Comparison of ENCODE assay signal across 1 cellular context in the genomic region with DNA sequence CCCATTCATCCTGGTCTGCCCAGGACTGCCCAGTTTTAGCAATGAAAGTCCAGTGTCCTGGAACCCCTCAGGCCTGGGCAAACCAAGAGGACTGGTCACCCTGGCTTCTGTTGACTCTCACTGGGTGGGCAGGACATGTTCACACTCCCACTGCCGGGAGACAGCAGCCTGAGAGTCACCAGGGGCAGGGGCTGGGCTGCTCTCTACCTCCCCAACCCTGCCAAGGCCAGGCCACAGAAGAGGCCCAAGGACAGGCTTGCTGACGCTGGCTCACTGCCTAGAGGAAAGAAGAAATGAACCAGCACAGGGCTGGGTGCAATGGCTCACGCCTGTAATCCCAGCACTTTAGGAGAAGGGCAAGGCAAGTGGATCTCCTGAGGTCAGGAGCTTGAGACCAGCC.
TF ChIP-seq lines count a peak whose summit lies in the region.

No MANE protein-coding gene starts in this region.

TF ChIP-seq in HepG2, 621 proteins besides CTCF, POLR2A, EP300 and RAD21 (continued from another document and continues in another):
- TF ChIP-seq, protein P1, sequence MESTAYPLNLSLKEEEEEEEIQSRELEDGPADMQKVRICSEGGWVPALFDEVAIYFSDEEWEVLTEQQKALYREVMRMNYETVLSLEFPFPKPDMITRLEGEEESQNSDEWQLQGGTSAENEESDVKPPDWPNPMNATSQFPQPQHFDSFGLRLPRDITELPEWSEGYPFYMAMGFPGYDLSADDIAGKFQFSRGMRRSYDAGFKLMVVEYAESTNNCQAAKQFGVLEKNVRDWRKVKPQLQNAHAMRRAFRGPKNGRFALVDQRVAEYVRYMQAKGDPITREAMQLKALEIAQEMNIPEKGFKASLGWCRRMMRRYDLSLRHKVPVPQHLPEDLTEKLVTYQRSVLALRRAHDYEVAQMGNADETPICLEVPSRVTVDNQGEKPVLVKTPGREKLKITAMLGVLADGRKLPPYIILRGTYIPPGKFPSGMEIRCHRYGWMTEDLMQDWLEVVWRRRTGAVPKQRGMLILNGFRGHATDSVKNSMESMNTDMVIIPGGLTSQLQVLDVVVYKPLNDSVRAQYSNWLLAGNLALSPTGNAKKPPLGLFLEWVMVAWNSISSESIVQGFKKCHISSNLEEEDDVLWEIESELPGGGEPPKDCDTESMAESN (CRISPR knock-in tag; conservative IDR thresholded peaks at IDR 0.05): no peak
- TF ChIP-seq HNRNPLL (IDR thresholded peaks at IDR 0.05; ENCODE audit: low read depth, low read length, poor library complexity, severe bottlenecking): no peak
- no peak for TF ChIP-seq IKZF4 (CRISPR knock-in tag; IDR thresholded peaks at IDR 0.05; ENCODE audit: borderline replicate concordance, low read depth, not compliant biosample characterization)
- no peak for TF ChIP-seq ZSCAN9 (CRISPR knock-in tag; IDR thresholded peaks at IDR 0.05; ENCODE audit: borderline replicate concordance)
- no peak for TF ChIP-seq ZNF530 (CRISPR knock-in tag; IDR thresholded peaks at IDR 0.05; ENCODE audit: low read depth)
- TF ChIP-seq CHD2 (IDR thresholded peaks at IDR 0.05; ENCODE audit: low read depth, low read length): no peak
- TF ChIP-seq ZNF616 (CRISPR knock-in tag; IDR thresholded peaks at IDR 0.05; ENCODE audit: low read depth): no peak
- TF ChIP-seq GPN1 (CRISPR knock-in tag; IDR thresholded peaks at IDR 0.05; ENCODE audit: borderline replicate concordance): no peak
- TF ChIP-seq ZSCAN20 (CRISPR knock-in tag; IDR thresholded peaks at IDR 0.05; ENCODE audit: borderline replicate concordance): no peak
- peak; percentile 8 for TF ChIP-seq XRCC5 (optimal IDR thresholded peaks at IDR 0.05; ENCODE audit: low read length)
- TF ChIP-seq KDM5A (IDR thresholded peaks at IDR 0.05; ENCODE audit: borderline replicate concordance, low read length): no peak
- TF ChIP-seq MIER3 (CRISPR knock-in tag; IDR thresholded peaks at IDR 0.05; ENCODE audit: borderline replicate concordance): no peak
- no peak for TF ChIP-seq ZNF577 (CRISPR knock-in tag; IDR thresholded peaks at IDR 0.05; ENCODE audit: borderline replicate concordance, low read depth)
- no peak for TF ChIP-seq ZNF879 (CRISPR knock-in tag; IDR thresholded peaks at IDR 0.05)
- TF ChIP-seq FOXP1 (IDR thresholded peaks at IDR 0.05): no peak
- TF ChIP-seq FOXP1 (CRISPR knock-in tag; IDR thresholded peaks at IDR 0.05): no peak
- no peak for TF ChIP-seq PPARG (CRISPR knock-in tag; conservative IDR thresholded peaks at IDR 0.05)
- TF ChIP-seq FLYWCH1 (CRISPR knock-in tag; IDR thresholded peaks at IDR 0.05): no peak
- TF ChIP-seq, protein P2, sequence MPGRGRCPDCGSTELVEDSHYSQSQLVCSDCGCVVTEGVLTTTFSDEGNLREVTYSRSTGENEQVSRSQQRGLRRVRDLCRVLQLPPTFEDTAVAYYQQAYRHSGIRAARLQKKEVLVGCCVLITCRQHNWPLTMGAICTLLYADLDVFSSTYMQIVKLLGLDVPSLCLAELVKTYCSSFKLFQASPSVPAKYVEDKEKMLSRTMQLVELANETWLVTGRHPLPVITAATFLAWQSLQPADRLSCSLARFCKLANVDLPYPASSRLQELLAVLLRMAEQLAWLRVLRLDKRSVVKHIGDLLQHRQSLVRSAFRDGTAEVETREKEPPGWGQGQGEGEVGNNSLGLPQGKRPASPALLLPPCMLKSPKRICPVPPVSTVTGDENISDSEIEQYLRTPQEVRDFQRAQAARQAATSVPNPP (CRISPR knock-in tag; IDR thresholded peaks at IDR 0.05): no peak
- no peak for TF ChIP-seq ZNF546 (CRISPR knock-in tag; conservative IDR thresholded peaks at IDR 0.05)
- no peak; the same call in 1 of the 2 replicates for TF ChIP-seq RBAK (CRISPR knock-in tag; IDR thresholded peaks at IDR 0.05)
- no peak for TF ChIP-seq FOSL2 (CRISPR knock-in tag; IDR thresholded peaks at IDR 0.05)
- TF ChIP-seq ZNF629 (CRISPR knock-in tag; conservative IDR thresholded peaks at IDR 0.05): no peak
- TF ChIP-seq ZFP36L2 (CRISPR knock-in tag; IDR thresholded peaks at IDR 0.05): no peak
- no peak for TF ChIP-seq WIZ (CRISPR knock-in tag; IDR thresholded peaks at IDR 0.05)
- TF ChIP-seq, protein P3, sequence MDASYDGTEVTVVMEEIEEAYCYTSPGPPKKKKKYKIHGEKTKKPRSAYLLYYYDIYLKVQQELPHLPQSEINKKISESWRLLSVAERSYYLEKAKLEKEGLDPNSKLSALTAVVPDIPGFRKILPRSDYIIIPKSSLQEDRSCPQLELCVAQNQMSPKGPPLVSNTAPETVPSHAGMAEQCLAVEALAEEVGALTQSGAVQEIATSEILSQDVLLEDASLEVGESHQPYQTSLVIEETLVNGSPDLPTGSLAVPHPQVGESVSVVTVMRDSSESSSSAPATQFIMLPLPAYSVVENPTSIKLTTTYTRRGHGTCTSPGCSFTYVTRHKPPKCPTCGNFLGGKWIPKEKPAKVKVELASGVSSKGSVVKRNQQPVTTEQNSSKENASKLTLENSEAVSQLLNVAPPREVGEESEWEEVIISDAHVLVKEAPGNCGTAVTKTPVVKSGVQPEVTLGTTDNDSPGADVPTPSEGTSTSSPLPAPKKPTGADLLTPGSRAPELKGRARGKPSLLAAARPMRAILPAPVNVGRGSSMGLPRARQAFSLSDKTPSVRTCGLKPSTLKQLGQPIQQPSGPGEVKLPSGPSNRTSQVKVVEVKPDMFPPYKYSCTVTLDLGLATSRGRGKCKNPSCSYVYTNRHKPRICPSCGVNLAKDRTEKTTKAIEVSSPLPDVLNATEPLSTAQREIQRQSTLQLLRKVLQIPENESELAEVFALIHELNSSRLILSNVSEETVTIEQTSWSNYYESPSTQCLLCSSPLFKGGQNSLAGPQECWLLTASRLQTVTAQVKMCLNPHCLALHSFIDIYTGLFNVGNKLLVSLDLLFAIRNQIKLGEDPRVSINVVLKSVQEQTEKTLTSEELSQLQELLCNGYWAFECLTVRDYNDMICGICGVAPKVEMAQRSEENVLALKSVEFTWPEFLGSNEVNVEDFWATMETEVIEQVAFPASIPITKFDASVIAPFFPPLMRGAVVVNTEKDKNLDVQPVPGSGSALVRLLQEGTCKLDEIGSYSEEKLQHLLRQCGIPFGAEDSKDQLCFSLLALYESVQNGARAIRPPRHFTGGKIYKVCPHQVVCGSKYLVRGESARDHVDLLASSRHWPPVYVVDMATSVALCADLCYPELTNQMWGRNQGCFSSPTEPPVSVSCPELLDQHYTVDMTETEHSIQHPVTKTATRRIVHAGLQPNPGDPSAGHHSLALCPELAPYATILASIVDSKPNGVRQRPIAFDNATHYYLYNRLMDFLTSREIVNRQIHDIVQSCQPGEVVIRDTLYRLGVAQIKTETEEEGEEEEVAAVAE (CRISPR knock-in tag; IDR thresholded peaks at IDR 0.05; ENCODE audit: borderline replicate concordance): no peak
- TF ChIP-seq ARID2 (CRISPR knock-in tag; IDR thresholded peaks at IDR 0.05; ENCODE audit: borderline replicate concordance): no peak
- TF ChIP-seq ZNF660 (CRISPR knock-in tag; IDR thresholded peaks at IDR 0.05; ENCODE audit: borderline replicate concordance, low read depth): no peak
- TF ChIP-seq, protein P4, sequence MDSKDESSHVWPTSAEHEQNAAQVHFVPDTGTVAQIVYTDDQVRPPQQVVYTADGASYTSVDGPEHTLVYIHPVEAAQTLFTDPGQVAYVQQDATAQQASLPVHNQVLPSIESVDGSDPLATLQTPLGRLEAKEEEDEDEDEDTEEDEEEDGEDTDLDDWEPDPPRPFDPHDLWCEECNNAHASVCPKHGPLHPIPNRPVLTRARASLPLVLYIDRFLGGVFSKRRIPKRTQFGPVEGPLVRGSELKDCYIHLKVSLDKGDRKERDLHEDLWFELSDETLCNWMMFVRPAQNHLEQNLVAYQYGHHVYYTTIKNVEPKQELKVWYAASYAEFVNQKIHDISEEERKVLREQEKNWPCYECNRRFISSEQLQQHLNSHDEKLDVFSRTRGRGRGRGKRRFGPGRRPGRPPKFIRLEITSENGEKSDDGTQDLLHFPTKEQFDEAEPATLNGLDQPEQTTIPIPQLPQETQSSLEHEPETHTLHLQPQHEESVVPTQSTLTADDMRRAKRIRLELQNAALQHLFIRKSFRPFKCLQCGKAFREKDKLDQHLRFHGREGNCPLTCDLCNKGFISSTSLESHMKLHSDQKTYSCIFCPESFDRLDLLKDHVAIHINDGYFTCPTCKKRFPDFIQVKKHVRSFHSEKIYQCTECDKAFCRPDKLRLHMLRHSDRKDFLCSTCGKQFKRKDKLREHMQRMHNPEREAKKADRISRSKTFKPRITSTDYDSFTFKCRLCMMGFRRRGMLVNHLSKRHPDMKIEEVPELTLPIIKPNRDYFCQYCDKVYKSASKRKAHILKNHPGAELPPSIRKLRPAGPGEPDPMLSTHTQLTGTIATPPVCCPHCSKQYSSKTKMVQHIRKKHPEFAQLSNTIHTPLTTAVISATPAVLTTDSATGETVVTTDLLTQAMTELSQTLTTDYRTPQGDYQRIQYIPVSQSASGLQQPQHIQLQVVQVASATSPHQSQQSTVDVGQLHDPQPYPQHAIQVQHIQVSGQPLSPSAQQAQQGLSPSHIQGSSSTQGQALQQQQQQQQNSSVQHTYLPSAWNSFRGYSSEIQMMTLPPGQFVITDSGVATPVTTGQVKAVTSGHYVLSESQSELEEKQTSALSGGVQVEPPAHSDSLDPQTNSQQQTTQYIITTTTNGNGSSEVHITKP (CRISPR knock-in tag; IDR thresholded peaks at IDR 0.05; ENCODE audit: low read depth): no peak
- no peak for TF ChIP-seq RFX1 (IDR thresholded peaks at IDR 0.05)
- TF ChIP-seq NR2F1 (CRISPR knock-in tag; IDR thresholded peaks at IDR 0.05): no peak
- no peak for TF ChIP-seq ZNF205 (CRISPR knock-in tag; IDR thresholded peaks at IDR 0.05)
- TF ChIP-seq HNRNPUL1 (IDR thresholded peaks at IDR 0.05; ENCODE audit: low read depth, low read length): no peak
- TF ChIP-seq ZNF790 (CRISPR knock-in tag; IDR thresholded peaks at IDR 0.05; ENCODE audit: borderline replicate concordance): no peak
- no peak for TF ChIP-seq ZNF737 (CRISPR knock-in tag; IDR thresholded peaks at IDR 0.05; ENCODE audit: borderline replicate concordance)
- TF ChIP-seq, protein P5, sequence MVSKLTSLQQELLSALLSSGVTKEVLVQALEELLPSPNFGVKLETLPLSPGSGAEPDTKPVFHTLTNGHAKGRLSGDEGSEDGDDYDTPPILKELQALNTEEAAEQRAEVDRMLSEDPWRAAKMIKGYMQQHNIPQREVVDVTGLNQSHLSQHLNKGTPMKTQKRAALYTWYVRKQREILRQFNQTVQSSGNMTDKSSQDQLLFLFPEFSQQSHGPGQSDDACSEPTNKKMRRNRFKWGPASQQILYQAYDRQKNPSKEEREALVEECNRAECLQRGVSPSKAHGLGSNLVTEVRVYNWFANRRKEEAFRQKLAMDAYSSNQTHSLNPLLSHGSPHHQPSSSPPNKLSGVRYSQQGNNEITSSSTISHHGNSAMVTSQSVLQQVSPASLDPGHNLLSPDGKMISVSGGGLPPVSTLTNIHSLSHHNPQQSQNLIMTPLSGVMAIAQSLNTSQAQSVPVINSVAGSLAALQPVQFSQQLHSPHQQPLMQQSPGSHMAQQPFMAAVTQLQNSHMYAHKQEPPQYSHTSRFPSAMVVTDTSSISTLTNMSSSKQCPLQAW (CRISPR knock-in tag; IDR thresholded peaks at IDR 0.05): 0 out of 2 replicates have a peak, but pooled peaks have one; percentile 25
- peak; percentile 41; the same call in 1 of the 2 replicates for TF ChIP-seq ZFX (CRISPR knock-in tag; IDR thresholded peaks at IDR 0.05; ENCODE audit: low read depth)
- no peak for TF ChIP-seq ZNF547 (CRISPR knock-in tag; IDR thresholded peaks at IDR 0.05)
- no peak for TF ChIP-seq ZNF230 (CRISPR knock-in tag; IDR thresholded peaks at IDR 0.05)
- TF ChIP-seq, protein P6, sequence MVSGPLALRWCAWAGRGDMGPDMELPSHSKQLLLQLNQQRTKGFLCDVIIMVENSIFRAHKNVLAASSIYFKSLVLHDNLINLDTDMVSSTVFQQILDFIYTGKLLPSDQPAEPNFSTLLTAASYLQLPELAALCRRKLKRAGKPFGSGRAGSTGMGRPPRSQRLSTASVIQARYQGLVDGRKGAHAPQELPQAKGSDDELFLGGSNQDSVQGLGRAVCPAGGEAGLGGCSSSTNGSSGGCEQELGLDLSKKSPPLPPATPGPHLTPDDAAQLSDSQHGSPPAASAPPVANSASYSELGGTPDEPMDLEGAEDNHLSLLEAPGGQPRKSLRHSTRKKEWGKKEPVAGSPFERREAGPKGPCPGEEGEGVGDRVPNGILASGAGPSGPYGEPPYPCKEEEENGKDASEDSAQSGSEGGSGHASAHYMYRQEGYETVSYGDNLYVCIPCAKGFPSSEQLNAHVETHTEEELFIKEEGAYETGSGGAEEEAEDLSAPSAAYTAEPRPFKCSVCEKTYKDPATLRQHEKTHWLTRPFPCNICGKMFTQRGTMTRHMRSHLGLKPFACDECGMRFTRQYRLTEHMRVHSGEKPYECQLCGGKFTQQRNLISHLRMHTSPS (CRISPR knock-in tag; IDR thresholded peaks at IDR 0.05; ENCODE audit: low read depth): peak; percentile 64; the same call in 1 of the 2 replicates
- TF ChIP-seq ZNF44 (CRISPR knock-in tag; IDR thresholded peaks at IDR 0.05): no peak
- peak; percentile 57; the same call in 1 of the 2 replicates for TF ChIP-seq ZNF891 (CRISPR knock-in tag; IDR thresholded peaks at IDR 0.05)
- TF ChIP-seq ZNF367 (CRISPR knock-in tag; IDR thresholded peaks at IDR 0.05; ENCODE audit: borderline replicate concordance): no peak
- TF ChIP-seq, protein P7, sequence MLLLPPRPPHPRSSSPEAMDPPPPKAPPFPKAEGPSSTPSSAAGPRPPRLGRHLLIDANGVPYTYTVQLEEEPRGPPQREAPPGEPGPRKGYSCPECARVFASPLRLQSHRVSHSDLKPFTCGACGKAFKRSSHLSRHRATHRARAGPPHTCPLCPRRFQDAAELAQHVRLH (CRISPR knock-in tag; IDR thresholded peaks at IDR 0.05; ENCODE audit: borderline replicate concordance, low read depth): no peak
- TF ChIP-seq, protein P8, sequence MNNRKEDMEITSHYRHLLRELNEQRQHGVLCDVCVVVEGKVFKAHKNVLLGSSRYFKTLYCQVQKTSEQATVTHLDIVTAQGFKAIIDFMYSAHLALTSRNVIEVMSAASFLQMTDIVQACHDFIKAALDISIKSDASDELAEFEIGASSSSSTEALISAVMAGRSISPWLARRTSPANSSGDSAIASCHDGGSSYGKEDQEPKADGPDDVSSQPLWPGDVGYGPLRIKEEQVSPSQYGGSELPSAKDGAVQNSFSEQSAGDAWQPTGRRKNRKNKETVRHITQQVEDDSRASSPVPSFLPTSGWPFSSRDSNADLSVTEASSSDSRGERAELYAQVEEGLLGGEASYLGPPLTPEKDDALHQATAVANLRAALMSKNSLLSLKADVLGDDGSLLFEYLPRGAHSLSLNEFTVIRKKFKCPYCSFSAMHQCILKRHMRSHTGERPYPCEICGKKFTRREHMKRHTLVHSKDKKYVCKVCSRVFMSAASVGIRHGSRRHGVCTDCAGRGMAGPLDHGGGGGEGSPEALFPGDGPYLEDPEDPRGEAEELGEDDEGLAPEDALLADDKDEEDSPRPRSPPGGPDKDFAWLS (CRISPR knock-in tag; IDR thresholded peaks at IDR 0.05; ENCODE audit: borderline replicate concordance): no peak
- no peak for TF ChIP-seq EEA1 (CRISPR knock-in tag; IDR thresholded peaks at IDR 0.05; ENCODE audit: borderline replicate concordance)
- TF ChIP-seq KDM3A (CRISPR knock-in tag; IDR thresholded peaks at IDR 0.05; ENCODE audit: low read depth): no peak
- TF ChIP-seq SYNCRIP (IDR thresholded peaks at IDR 0.05; ENCODE audit: insufficient read depth, low read depth, low read length): no peak
- no peak for TF ChIP-seq ZBTB7B (CRISPR knock-in tag; IDR thresholded peaks at IDR 0.05)
